In the genomic region with DNA sequence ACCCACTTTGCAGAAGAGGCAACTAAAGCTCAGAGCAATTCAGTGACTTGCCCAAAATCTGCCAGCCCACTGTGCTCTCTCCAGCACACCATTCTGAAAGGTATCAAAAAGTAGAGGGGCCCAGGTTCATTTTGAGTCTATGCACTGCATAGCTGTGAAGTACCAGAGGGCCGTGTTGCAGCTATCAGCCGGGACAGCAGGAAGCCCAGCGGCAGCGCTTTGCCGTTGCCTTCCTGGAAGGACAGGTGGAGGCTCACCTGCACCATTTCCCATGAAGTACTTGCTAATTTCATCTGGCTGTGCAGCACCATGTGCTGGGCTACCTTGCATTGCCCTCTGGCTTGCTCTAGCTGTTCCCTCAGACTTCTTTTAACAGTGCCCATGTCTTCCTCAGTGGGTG, we compare ENCODE assay signal across 31 cellular contexts. TPM values are rescaled to one million over a fixed set of nuclear protein-coding genes. Genes with fewer than 3 reads are reported as not detected.
"Had no signal": no experiment of that assay in that cellular context is flagged by ENCODE, and none has a peak within 500 bp of the region (broad histone marks: within the 10 kb centered on the region; RNA-seq: fewer than 3 reads in every experiment).

No MANE protein-coding gene starts in this region.

- H3K27me3 ChIP-seq: ascending aorta, brain microvascular endothelial cell, dorsolateral prefrontal cortex, esophagus squamous epithelium, gastroesophageal sphincter, heart right ventricle had no signal

- DNase-seq: activated CD4-positive, alpha-beta memory T cell treated with anti-CD3 and anti-CD28 coated beads, Interleukin-2, amount 10 ng/mL, durations not matched to agents 7 days and 5 days; activated CD4-positive, alpha-beta T cell treated with anti-CD3 and anti-CD28 coated beads for 1 hour; activated CD4-positive, alpha-beta T cell treated with anti-CD3 and anti-CD28 coated beads for 4 hours; activated CD4-positive, alpha-beta T cell treated with anti-CD3 and anti-CD28 coated beads, Interleukin-2, amount 10 ng/mL, durations not matched to agents 7 days and 5 days; activated CD4-positive, alpha-beta T cell treated with anti-CD3 and anti-CD28 coated beads, Interleukin-2, amount 50 U/mL, for 4 hours; activated CD8-positive, alpha-beta memory T cell treated with anti-CD3 and anti-CD28 coated beads, Interleukin-2, amount 50 U/mL, for 48 hours; activated gamma-delta T cell; activated naive CD4-positive, alpha-beta T cell; activated naive CD4-positive, alpha-beta T cell treated with anti-CD3 and anti-CD28 coated beads, Interleukin-2, amount 10 ng/mL, durations not matched to agents 7 days and 5 days; activated naive CD8-positive, alpha-beta T cell treated with anti-CD3 and anti-CD28 coated beads, Interleukin-2, amount 10 ng/mL, durations not matched to agents 7 days and 5 days; activated T-cell treated with anti-CD3 and anti-CD28 coated beads for 4 hours; activated T-cell treated with anti-CD3 and anti-CD28 coated beads, Interleukin-2, amount 50 U/mL, for 24 hours; activated T-cell treated with anti-CD3 and anti-CD28 coated beads, Interleukin-2, amount 50 U/mL, for 72 hours; brain microvascular endothelial cell; dorsolateral prefrontal cortex; effector memory CD4-positive, alpha-beta T cell; erythroblast; esophagus squamous epithelium; foreskin melanocyte; heart right ventricle; T-helper 1 cell; T-helper 17 cell; T1000 had no signal

- H3K4me3 ChIP-seq: ascending aorta, coronary artery, dorsolateral prefrontal cortex, esophagus squamous epithelium, gastroesophageal sphincter, heart right ventricle had no signal

- H3K27ac ChIP-seq: ascending aorta, brain microvascular endothelial cell, coronary artery, dorsolateral prefrontal cortex, esophagus squamous epithelium, gastroesophageal sphincter, heart right ventricle had no signal

- H3K9me3 ChIP-seq: ascending aorta, esophagus squamous epithelium, gastroesophageal sphincter, heart right ventricle had no signal

- ATAC-seq: activated naive CD4-positive, alpha-beta T cell treated with anti-CD3 and anti-CD28 coated beads, Interleukin-2, amount 50 U/mL, for 72 hours; activated T-cell treated with anti-CD3 and anti-CD28 coated beads, Interleukin-2, amount 50 U/mL, for 72 hours; gastroesophageal sphincter; heart right ventricle; T-helper 17 cell had no signal

- H3K4me1 ChIP-seq: ascending aorta, esophagus squamous epithelium, gastroesophageal sphincter, heart right ventricle had no signal

- H3K36me3 ChIP-seq: ascending aorta, brain microvascular endothelial cell, esophagus squamous epithelium, gastroesophageal sphincter, heart right ventricle had no signal

RNA-seq across cellular contexts. Expression of a gene that starts 2.7 kb away (rescaled TPM):
- total RNA-seq: activated CD4-positive, alpha-beta memory T cell treated with anti-CD3 and anti-CD28 coated beads, Interleukin-2, amount 10 ng/mL, durations not matched to agents 7 days and 5 days; activated CD4-positive, alpha-beta T cell treated with anti-CD3 and anti-CD28 coated beads, Interleukin-2, amount 10 ng/mL, durations not matched to agents 7 days and 5 days; activated naive CD4-positive, alpha-beta T cell treated with anti-CD3 and anti-CD28 coated beads, Interleukin-2, amount 50 U/mL, for 72 hours; activated naive CD8-positive, alpha-beta T cell treated with anti-CD3 and anti-CD28 coated beads, Interleukin-2, amount 10 ng/mL, durations not matched to agents 7 days and 5 days; activated T-cell treated with anti-CD3 and anti-CD28 coated beads, Interleukin-2, amount 50 U/mL, for 72 hours; ascending aorta; bronchial epithelial cell; cardiac septum; esophagus squamous epithelium; fibroblast of lung; fibroblast of villous mesenchyme; heart right ventricle; T-helper 17 cell had no signal
